ENCODE assay signal across 18 cellular contexts in genomic region chr11:93541154-93541553, GRCh38. TPM values are rescaled to one million over a fixed set of nuclear protein-coding genes. Genes with fewer than 3 reads are reported as not detected.
A peak's percentile ranks its signal among the peaks of the same experiment; 100 is the strongest.
DNase-seq lines count a peak whose midpoint lies in the region; ATAC-seq, FAIRE-seq and TF ChIP-seq lines count a peak whose summit lies in the region.
"Had no signal": no experiment of that assay in that cellular context is flagged by ENCODE, and none has a peak within 500 bp of the region (broad histone marks: within the 10 kb centered on the region; RNA-seq: fewer than 3 reads in every experiment).

No MANE protein-coding gene starts in this region.

- TF ChIP-seq CTCF in HL-60 (IDR thresholded peaks at IDR 0.05; ENCODE audit: insufficient read depth, low read length) (no peak), GM12878 (IDR thresholded peaks at IDR 0.05 in 2 of 3, conservative IDR thresholded peaks at IDR 0.05 in 1 of 3; ENCODE audit: control insufficient read depth in 2 of 3, extremely low read depth in 1 of 3, insufficient read depth in 1 of 3, low read depth in 3 of 3, low read length in 3 of 3) (no peak), spleen (IDR thresholded peaks at IDR 0.05 in 8 of 11, conservative IDR thresholded peaks at IDR 0.05 in 3 of 11) (no peak)

- no peak overlapping the region for H3K23ac ChIP-seq in trophoblast cell (ENCODE audit: low read length)

- H2BK5ac ChIP-seq in trophoblast cell (ENCODE audit: low read depth, low read length, poor library complexity), result no peak overlapping the region

- H4K91ac ChIP-seq in trophoblast cell (ENCODE audit: low read depth, low read length), result no peak overlapping the region

- peaks cover 23% of the 10 kb centered on the region for H3K4me1 Mint-ChIP-seq in activated naive CD8-positive, alpha-beta T cell (ENCODE audit: low read depth)
- H3K4me1 Mint-ChIP-seq in activated naive CD8-positive, alpha-beta T cell treated with anti-CD3 and anti-CD28 coated beads, Interleukin-2, amount 50 U/mL, for 24 hours, result peaks cover 13% of the 10 kb centered on the region

- H3K4me1 ChIP-seq in GM12878 (ENCODE audit: control insufficient read depth, insufficient read depth, low read length) (peaks cover 30% of the 10 kb centered on the region), spleen (peaks cover 0 to 80% (median 54%) of the 10 kb centered on the region in 6 donors), trophoblast cell (ENCODE audit: control insufficient read depth in 1 of 2, insufficient read depth in 2 of 2, low read length in 2 of 2) (peaks cover 15 to 17% of the 10 kb centered on the region in 2 experiments)

- H3K4ac ChIP-seq in trophoblast cell (ENCODE audit: low read depth, low read length), result no peak overlapping the region

- TF ChIP-seq POLR2A in GM12878 (IDR thresholded peaks at IDR 0.05; ENCODE audit: low read depth, low read length) (no peak), spleen (IDR thresholded peaks at IDR 0.05) (no peak)

- H3K79me1 ChIP-seq in trophoblast cell (ENCODE audit: low read length), result peaks cover 14% of the 10 kb centered on the region

- in situ Hi-C loops in GM12878 (cut with MboI), result loop anchor here (5.0 kb wide), 1 partner anchor 304 kb away; no protein-coding TSS in a partner anchor

- H3K27me3 Mint-ChIP-seq in activated naive CD8-positive, alpha-beta T cell, result peaks cover 7% of the 10 kb centered on the region
- H3K27me3 Mint-ChIP-seq in activated naive CD8-positive, alpha-beta T cell treated with anti-CD3 and anti-CD28 coated beads, Interleukin-2, amount 50 U/mL, for 24 hours, result peaks cover 23% of the 10 kb centered on the region

- RAD21 ChIA-PET in GM12878 (lab: Charles Lee; ENCODE audit: unreplicated experiment), result interaction anchor here (0.6 to 14.6 kb wide), 14 partner anchors 15 to 345 kb away, joined by 3 to 299 read pairs (median 4); no protein-coding TSS in a partner anchor

- H3K36me3 ChIP-seq in GM12878 (ENCODE audit: control insufficient read depth in 2 of 2, insufficient read depth in 2 of 2, low read length in 1 of 2), result no peaks in the 10 kb centered on the region
- no peaks in the 10 kb centered on the region for H3K36me3 ChIP-seq in spleen
- no peaks in the 10 kb centered on the region for H3K36me3 ChIP-seq in trophoblast cell (ENCODE audit: control insufficient read depth in 1 of 2, insufficient read depth in 2 of 2, low read length in 2 of 2)

- H3K18ac ChIP-seq in trophoblast cell (ENCODE audit: low read length), result no peak overlapping the region

- no peak overlapping the region for H4K12ac ChIP-seq in trophoblast cell (ENCODE audit: low read depth, low read length)

- H3K27ac ChIP-seq in HL-60 (replicated peaks) (0 out of 2 replicates have a peak overlapping the region, but pooled peaks have one; percentile 3), GM12878 (ENCODE audit: control insufficient read depth, insufficient read depth) (0 out of 2 replicates have a peak overlapping the region, but pooled peaks have one; percentile 11), spleen (peak overlapping the region in 6 of 8 donors; percentile 0 to 95 (median 92)), trophoblast cell (ENCODE audit: low read depth, low read length) (no peak overlapping the region)

- no peak for DNase-seq in activated naive CD8-positive, alpha-beta T cell treated with anti-CD3 and anti-CD28 coated beads, Interleukin-2, amount 50 U/mL, for 24 hours
- DNase-seq in HL-60 (ENCODE audit: low read depth in 1 of 2, low spot score in 1 of 2) (peak in 1 of 2 experiments; percentile 6), GM12878 (ENCODE audit: low read depth, low spot score) (no peak), spleen (no peak), NCI-H2029 treated with DMSO at 0.1 percent for 48 hours (lab: John Stamatoyannopoulos, UW) (no peak), NCI-H226 (no peak), trophoblast cell (no peak)
- DNase-seq: activated CD8-positive, alpha-beta T cell treated with anti-CD3 and anti-CD28 coated beads, Interleukin-2, amount 10 ng/mL, durations not matched to agents 7 days and 5 days; activated effector memory CD4-positive, alpha-beta T cell treated with anti-CD3 and anti-CD28 coated beads, Interleukin-2, amount 50 U/mL, for 16 hours; endodermal cell; GDM1; midbrain; NCI-H1092; NCI-H2107; NCI-H526 treated with DMSO at 0.1 percent for 48 hours; stimulated activated CD4-positive, alpha-beta T cell treated with anti-CD3 and anti-CD28 coated beads, Interleukin-2, amount 100 ng/mL, for 24 hours had no signal

- ATAC-seq in activated naive CD8-positive, alpha-beta T cell treated with anti-CD3 and anti-CD28 coated beads, Interleukin-2, amount 50 U/mL, for 24 hours, result no peak
- no peak for ATAC-seq in GM12878
- ATAC-seq: activated CD8-positive, alpha-beta T cell treated with anti-CD3 and anti-CD28 coated beads, Interleukin-2, amount 10 ng/mL, durations not matched to agents 7 days and 5 days had no signal

- FAIRE-seq in GM12878 (lab: Jason Lieb, UNC), result no peak
- FAIRE-seq: GM12892 had no signal

- BruUV-seq in GM12878 (replicated peaks; lab: Mats Ljungman, UMichigan), result no TSS peak

- H3K4me3 ChIP-seq in HL-60 (replicated peaks; ENCODE audit: insufficient read depth, low read length), result no peak overlapping the region
- no peak overlapping the region for H3K4me3 ChIP-seq in GM12878
- H3K4me3 ChIP-seq in spleen, result no peak overlapping the region
- no peak overlapping the region for H3K4me3 ChIP-seq in trophoblast cell (ENCODE audit: low read depth, low read length)

- H2AFZ ChIP-seq in GM12878 (ENCODE audit: control insufficient read depth, low read depth, low read length) (no peak overlapping the region), trophoblast cell (ENCODE audit: insufficient read depth, low read length, poor library complexity) (no peak overlapping the region)

- POLR2A ChIA-PET in GM12878 (lab: Charles Lee), result interaction anchor here (0.7 to 12.0 kb wide), 5 partner anchors 14 to 135 kb away, joined by 3 to 191 read pairs (median 6); no protein-coding TSS in a partner anchor

- H3K27ac Mint-ChIP-seq in activated naive CD8-positive, alpha-beta T cell, result no peak overlapping the region
- no peak overlapping the region for H3K27ac Mint-ChIP-seq in activated naive CD8-positive, alpha-beta T cell treated with anti-CD3 and anti-CD28 coated beads, Interleukin-2, amount 50 U/mL, for 24 hours
- H3K27ac Mint-ChIP-seq: endodermal cell had no signal

- SMC1A ChIA-PET in GM12878 (lab: Charles Lee; ENCODE audit: uncharacterized antibody, unreplicated experiment), result interaction anchor here (0.6 to 20.1 kb wide), 19 partner anchors 9 to 306 kb away, joined by 3 to 275 read pairs (median 5); partner anchors contain the start of genes C11orf54, CEP295 and TAF1D

- H3K36me3 Mint-ChIP-seq in activated naive CD8-positive, alpha-beta T cell, result no peaks in the 10 kb centered on the region
- no peaks in the 10 kb centered on the region for H3K36me3 Mint-ChIP-seq in activated naive CD8-positive, alpha-beta T cell treated with anti-CD3 and anti-CD28 coated beads, Interleukin-2, amount 50 U/mL, for 24 hours (ENCODE audit: low read depth)

- no peak overlapping the region for H2BK120ac ChIP-seq in trophoblast cell (ENCODE audit: insufficient read depth, low read length, poor library complexity)

- no peaks in the 10 kb centered on the region for H3K9me3 ChIP-seq in GM12878 (replicated peaks; ENCODE audit: control insufficient read depth, insufficient read depth, low read length)
- H3K9me3 ChIP-seq in spleen, result no peaks in the 10 kb centered on the region
- no peaks in the 10 kb centered on the region for H3K9me3 ChIP-seq in trophoblast cell (ENCODE audit: insufficient read depth, low read depth, low read length)

- peak overlapping the region; percentile 77 for H3K4me2 ChIP-seq in GM12878 (ENCODE audit: control insufficient read depth, insufficient read depth)
- H3K4me2 ChIP-seq in trophoblast cell (ENCODE audit: low read length), result no peak overlapping the region

- H3K79me2 ChIP-seq in GM12878 (ENCODE audit: control insufficient read depth, insufficient read depth, low read length) (peaks cover 36% of the 10 kb centered on the region), trophoblast cell (ENCODE audit: control insufficient read depth, insufficient read depth, low read length, poor library complexity) (peaks cover 6% of the 10 kb centered on the region)

- no peak overlapping the region for H3K14ac ChIP-seq in trophoblast cell (ENCODE audit: low read length)

- TF ChIP-seq EP300 in GM12878 (IDR thresholded peaks at IDR 0.05; ENCODE audit: borderline replicate concordance in 1 of 2, control insufficient read depth in 1 of 2, low read depth in 2 of 2, low read length in 2 of 2), result no peak

- H3K9ac ChIP-seq in GM12878 (ENCODE audit: control insufficient read depth, insufficient read depth, low read length) (no peak overlapping the region), trophoblast cell (ENCODE audit: low read length) (no peak overlapping the region)

- no peaks in the 10 kb centered on the region for H4K20me1 ChIP-seq in GM12878 (ENCODE audit: control insufficient read depth, insufficient read depth)

- peak overlapping the region; percentile 12 for H3K4me3 Mint-ChIP-seq in activated naive CD8-positive, alpha-beta T cell
- no peak overlapping the region for H3K4me3 Mint-ChIP-seq in activated naive CD8-positive, alpha-beta T cell treated with anti-CD3 and anti-CD28 coated beads, Interleukin-2, amount 50 U/mL, for 24 hours

- no peak overlapping the region for H2BK12ac ChIP-seq in trophoblast cell (ENCODE audit: low read length)

- no peak for TF ChIP-seq RAD21 in GM12878 (IDR thresholded peaks at IDR 0.05; ENCODE audit: insufficient read depth, low read depth, low read length)

- CTCF ChIA-PET in GM12878 (lab: Yijun Ruan, JAX), result interaction anchor here (0.9 to 3.4 kb wide), 14 partner anchors 9 to 305 kb away, joined by 3 to 46 read pairs (median 4); no protein-coding TSS in a partner anchor

- H4K8ac ChIP-seq in trophoblast cell (ENCODE audit: low read depth, low read length), result no peak overlapping the region

- intact Hi-C loops in GM12878 (cut with micrococcal nuclease; ENCODE audit: unreplicated experiment) (loop anchor here (5.0 kb wide), 2 partner anchors 201 to 254 kb away; partner anchors contain the start of genes C11orf54 and TAF1D), spleen (cut with DNase I; ENCODE audit: low total_unique reads) (loop anchor here (5.0 to 10.0 kb wide), 2 partner anchors 104 to 309 kb away; no protein-coding TSS in a partner anchor)

- WGBS in GM12878 (ENCODE audit: insufficient coverage, insufficient replicate concordance, low lambda C conversion rate, missing lambda C conversion rate), result 100% methylated on average over 1 of the region's 1 CpG
- WGBS in spleen, 5 donors, result 86 to 100% (median 90%) methylated on average over 1 of the region's 1 CpG
- no CpG with 5 or more reads among the region's 1 CpG for WGBS in trophoblast cell (ENCODE audit: extremely low coverage, insufficient coverage, insufficient read length)

- no peak overlapping the region for H2AK5ac ChIP-seq in trophoblast cell (ENCODE audit: low read length)

- no peaks in the 10 kb centered on the region for H3K9me3 Mint-ChIP-seq in activated naive CD8-positive, alpha-beta T cell (ENCODE audit: low read depth)
- no peaks in the 10 kb centered on the region for H3K9me3 Mint-ChIP-seq in activated naive CD8-positive, alpha-beta T cell treated with anti-CD3 and anti-CD28 coated beads, Interleukin-2, amount 50 U/mL, for 24 hours
- H3K9me3 Mint-ChIP-seq: endodermal cell had no signal

- no peaks in the 10 kb centered on the region for H3K27me3 ChIP-seq in HL-60 (ENCODE audit: insufficient read depth, poor library complexity, severe bottlenecking)
- no peaks in the 10 kb centered on the region for H3K27me3 ChIP-seq in GM12878 (replicated peaks in 1 of 2; ENCODE audit: control insufficient read depth in 2 of 2, insufficient read depth in 2 of 2, low read length in 1 of 2)
- H3K27me3 ChIP-seq in spleen (replicated peaks in 1 of 7), result peaks cover 0 to 15% (median 0%) of the 10 kb centered on the region in 7 donors
- H3K27me3 ChIP-seq in trophoblast cell (ENCODE audit: insufficient read depth, low read length), result no peaks in the 10 kb centered on the region

RNA-seq across cellular contexts. Expression of gene SMCO4, which starts 2.0 kb away (rescaled TPM):
- 20.0 and 25.0 TPM in 2 replicates for total RNA-seq in GM12878 (2013; cell fraction: nucleolus; rRNA removed)
- total RNA-seq in GM12878 (2014; rRNA removed), result 27.9 and 29.6 TPM in 2 replicates
- 23.6 and 24.4 TPM in 2 replicates for total RNA-seq in GM12878 (2014; rRNA removed; fragmentation: Illumina TruSeq; extraction: Trizol)
- 24.8 and 26.1 TPM in 2 replicates for total RNA-seq in GM12878 (2021)
- polyA plus RNA-seq in GM12878 (2011; ENCODE audit: low read depth), result 31.0 TPM
- 56.8 and 59.9 TPM in 2 replicates for polyA plus RNA-seq in GM12878 (2011; rRNA removed)
- polyA plus RNA-seq in GM12878 (2011; cell fraction: cytosol; rRNA removed), result 53.5 and 81.3 TPM in 2 replicates
- polyA plus RNA-seq in GM12878 (2011; cell fraction: nucleus; rRNA removed), result 42.5 and 56.3 TPM in 2 replicates
- polyA plus RNA-seq in GM12878 (2012), result 44.7 and 48.4 TPM in 2 replicates
- polyA plus RNA-seq in GM12878 (2014; fragmentation: Illumina TruSeq; extraction: Trizol), result 18.7 and 25.9 TPM in 2 replicates
- 1 to 10 TPM; 3.6 to 8.1 TPM for polyA plus RNA-seq in GM12878 (2014; fragmentation: Nextera tagmentation; extraction: Ambion mirVana)
- 31.4 and 40.3 TPM in 2 replicates for polyA plus RNA-seq in GM12878 (2014; rRNA removed)
- 10 to 100 TPM; 36.4 to 41.8 TPM for polyA plus RNA-seq in GM12878 (2016; fragmentation: Nextera tagmentation; extraction: Ambion mirVana)
- polyA minus RNA-seq in GM12878 (2011; rRNA and poly(A)+ RNA removed), result 14.8 and 28.9 TPM in 2 replicates
- polyA minus RNA-seq in GM12878 (2011; cell fraction: cytosol; rRNA and poly(A)+ RNA removed), result 8.0 and 15.2 TPM in 2 replicates
- 8.9 and 11.4 TPM in 2 replicates for polyA minus RNA-seq in GM12878 (2011; cell fraction: nucleus; rRNA and poly(A)+ RNA removed)
- 10 to 100 TPM; 48.1 to 74.1 (median 52.8) TPM for total RNA-seq in spleen
- polyA plus RNA-seq in spleen, result 10 to 100 TPM; 21.8 to 71.5 (median 51.1) TPM
- 29.0 and 32.8 TPM in 2 replicates for polyA plus RNA-seq in trophoblast cell (2013)
